ENCODE assay signal across 8 cellular contexts in the genomic region with DNA sequence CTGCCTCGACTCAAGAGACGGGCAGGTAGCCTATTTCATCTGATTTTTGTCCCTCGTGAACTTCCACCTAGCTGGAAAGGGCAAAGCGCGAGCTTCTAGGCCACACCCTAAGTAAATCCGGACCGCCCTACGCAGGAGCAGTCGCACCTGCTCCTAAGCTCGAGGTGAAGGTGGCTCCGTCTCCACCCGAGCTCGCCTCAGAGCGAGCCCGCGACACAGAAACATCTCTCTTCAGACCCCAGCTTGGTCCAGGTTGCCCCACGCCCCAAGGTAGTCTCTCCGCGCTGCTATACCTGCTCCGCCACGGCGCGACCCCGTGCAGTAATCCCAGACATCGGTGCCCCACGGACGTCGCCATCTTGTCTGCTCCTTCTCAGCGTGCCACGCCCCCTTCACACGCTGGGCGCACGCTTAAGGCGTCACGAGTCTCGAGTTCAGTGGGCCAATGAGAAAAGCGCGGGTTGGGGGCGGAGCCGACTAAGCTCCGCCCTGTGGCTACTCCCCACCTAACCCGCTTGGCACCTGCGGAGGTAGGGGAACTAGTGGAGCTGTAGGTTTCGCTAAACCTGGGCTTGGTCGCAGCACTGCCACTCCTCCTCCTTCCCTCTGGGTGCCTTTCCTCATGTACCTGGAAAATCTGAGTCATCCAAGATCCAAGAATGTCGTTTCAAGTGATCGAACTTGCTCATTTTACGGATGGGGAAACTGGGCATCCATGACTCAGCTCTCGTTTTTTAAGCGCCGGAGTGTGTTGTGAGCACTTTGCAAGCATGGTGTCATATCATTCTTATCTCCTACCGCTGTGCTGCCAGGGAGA. TPM values are rescaled to one million over a fixed set of nuclear protein-coding genes. Genes with fewer than 3 reads are reported as not detected.
DNase-seq lines count a peak whose midpoint lies in the region; TF ChIP-seq lines count a peak whose summit lies in the region.

A gene (minus strand): TSS at position 365 of the 817 bp plus-strand sequence. CDS start 7 bp downstream, at position 358.

- H3K9ac ChIP-seq in neural cell (ENCODE audit: low read length), result peak within 1 kb of the TSS; percentile 80

- peak; percentile 99 for DNase-seq in ELF-1 (ENCODE audit: low read depth, low spot score)
- DNase-seq in H7, result peak; percentile 97
- DNase-seq in MG63, result peak; percentile 93
- DNase-seq in SHP77 treated with DMSO at 0.1 percent for 48 hours (lab: John Stamatoyannopoulos, UW), result peak; percentile 89
- peak; percentile 86 for DNase-seq in activated gamma-delta T cell (lab: John Stamatoyannopoulos, UW)
- DNase-seq in fibroblast of the conjunctiva (ENCODE audit: low read depth), result peak; percentile 90
- DNase-seq in stomach, result peak; percentile 98

- intact Hi-C loops in stomach (cut with DNase I; ENCODE audit: low total_unique reads), result loop anchor here (10.0 kb wide), 1 partner anchor 93 kb away; a partner anchor contains a TSS

- peak within 1 kb of the TSS; percentile 96 for H3K4me2 ChIP-seq in neural cell (ENCODE audit: low read length)

- peak; percentile 26 for TF ChIP-seq RAD21 in neural cell (conservative IDR thresholded peaks at IDR 0.05)

- peaks cover 40% of the 10 kb centered on the region for H3K79me2 ChIP-seq in neural cell (replicated peaks; ENCODE audit: insufficient read depth, low read length)

- H3K4me3 ChIP-seq in H7 (ENCODE audit: insufficient read depth, low read depth, low read length), result peak within 1 kb of the TSS; percentile 79
- H3K4me3 ChIP-seq in MG63, result peak within 1 kb of the TSS; percentile 96
- H3K4me3 ChIP-seq in neural cell (ENCODE audit: low read length), result peak within 1 kb of the TSS; percentile 89
- H3K4me3 ChIP-seq in stomach, result peak within 1 kb of the TSS; percentile 75 to 99 (median 92)

- peak in 1 of 4 donors; percentile 61 for TF ChIP-seq POLR2A in stomach (IDR thresholded peaks at IDR 0.05)

- TF ChIP-seq EP300 in neural cell (conservative IDR thresholded peaks at IDR 0.05; ENCODE audit: poor library complexity, severe bottlenecking), result peak; percentile 41
- no peak for TF ChIP-seq EP300 in stomach (IDR thresholded peaks at IDR 0.05)

- no peaks in the 10 kb centered on the region for H3K36me3 ChIP-seq in H7 (replicated peaks; ENCODE audit: control insufficient read depth, insufficient read depth, low read length)
- peaks cover 9% of the 10 kb centered on the region; the same call in 1 of the 2 replicates for H3K36me3 ChIP-seq in MG63
- no peaks in the 10 kb centered on the region for H3K36me3 ChIP-seq in neural cell (ENCODE audit: insufficient read depth, low read length)
- no peaks in the 10 kb centered on the region for H3K36me3 ChIP-seq in stomach

- no peaks in the 10 kb centered on the region for H3F3A ChIP-seq in neural cell (ENCODE audit: insufficient read depth, low read length, poor library complexity, severe bottlenecking)

- no peaks in the 10 kb centered on the region for H3K9me2 ChIP-seq in neural cell (ENCODE audit: insufficient read depth, low read length)

- H3K27me3 ChIP-seq in H7 (ENCODE audit: control insufficient read depth, insufficient read depth, low read length), result no peaks in the 10 kb centered on the region
- H3K27me3 ChIP-seq in MG63, result no peaks in the 10 kb centered on the region
- no peaks in the 10 kb centered on the region for H3K27me3 ChIP-seq in neural cell (ENCODE audit: insufficient read depth, low read depth, low read length)
- no peaks in the 10 kb centered on the region for H3K27me3 ChIP-seq in stomach

- peak within 1 kb of the TSS; percentile 66 for H3K27ac ChIP-seq in neural cell (ENCODE audit: low read length)
- peak within 1 kb of the TSS; percentile 82 to 89 (median 84) for H3K27ac ChIP-seq in stomach

- H3K9me3 ChIP-seq in MG63 (no peaks in the 10 kb centered on the region), neural cell (ENCODE audit: low read length) (no peaks in the 10 kb centered on the region), stomach (no peaks in the 10 kb centered on the region)

- peak within 1 kb of the TSS; percentile 86 for H2AFZ ChIP-seq in neural cell (ENCODE audit: low read depth, low read length)

- no peaks in the 10 kb centered on the region for H4K20me1 ChIP-seq in neural cell (ENCODE audit: insufficient read depth)

- TF ChIP-seq CTCF in neural cell (IDR thresholded peaks at IDR 0.05; ENCODE audit: poor library complexity, severe bottlenecking), result peak; percentile 10
- no peak for TF ChIP-seq CTCF in stomach (IDR thresholded peaks at IDR 0.05)

- H3K4me1 ChIP-seq in stomach, result peaks cover 17 to 38% (median 24%) of the 10 kb centered on the region in 4 donors

- 1 to 3% (median 2%) methylated on average over 25 to 52 of the region's 52 CpGs for WGBS in stomach, 5 donors

TF ChIP-seq in neural cell, 6 proteins besides CTCF, POLR2A, EP300 and RAD21:
- peak; percentile 19 for TF ChIP-seq TAF1 (IDR thresholded peaks at IDR 0.05; ENCODE audit: low read depth)
- peak; percentile 99 for TF ChIP-seq MXI1 (conservative IDR thresholded peaks at IDR 0.05; ENCODE audit: poor library complexity, severe bottlenecking)
- TF ChIP-seq POLR2AphosphoS5 (IDR thresholded peaks at IDR 0.05), result peak; percentile 95
- no peak for TF ChIP-seq EZH2 (IDR thresholded peaks at IDR 0.05; ENCODE audit: borderline replicate concordance, insufficient read depth, low read length, poor library complexity, severe bottlenecking)
- TF ChIP-seq, protein P1, sequence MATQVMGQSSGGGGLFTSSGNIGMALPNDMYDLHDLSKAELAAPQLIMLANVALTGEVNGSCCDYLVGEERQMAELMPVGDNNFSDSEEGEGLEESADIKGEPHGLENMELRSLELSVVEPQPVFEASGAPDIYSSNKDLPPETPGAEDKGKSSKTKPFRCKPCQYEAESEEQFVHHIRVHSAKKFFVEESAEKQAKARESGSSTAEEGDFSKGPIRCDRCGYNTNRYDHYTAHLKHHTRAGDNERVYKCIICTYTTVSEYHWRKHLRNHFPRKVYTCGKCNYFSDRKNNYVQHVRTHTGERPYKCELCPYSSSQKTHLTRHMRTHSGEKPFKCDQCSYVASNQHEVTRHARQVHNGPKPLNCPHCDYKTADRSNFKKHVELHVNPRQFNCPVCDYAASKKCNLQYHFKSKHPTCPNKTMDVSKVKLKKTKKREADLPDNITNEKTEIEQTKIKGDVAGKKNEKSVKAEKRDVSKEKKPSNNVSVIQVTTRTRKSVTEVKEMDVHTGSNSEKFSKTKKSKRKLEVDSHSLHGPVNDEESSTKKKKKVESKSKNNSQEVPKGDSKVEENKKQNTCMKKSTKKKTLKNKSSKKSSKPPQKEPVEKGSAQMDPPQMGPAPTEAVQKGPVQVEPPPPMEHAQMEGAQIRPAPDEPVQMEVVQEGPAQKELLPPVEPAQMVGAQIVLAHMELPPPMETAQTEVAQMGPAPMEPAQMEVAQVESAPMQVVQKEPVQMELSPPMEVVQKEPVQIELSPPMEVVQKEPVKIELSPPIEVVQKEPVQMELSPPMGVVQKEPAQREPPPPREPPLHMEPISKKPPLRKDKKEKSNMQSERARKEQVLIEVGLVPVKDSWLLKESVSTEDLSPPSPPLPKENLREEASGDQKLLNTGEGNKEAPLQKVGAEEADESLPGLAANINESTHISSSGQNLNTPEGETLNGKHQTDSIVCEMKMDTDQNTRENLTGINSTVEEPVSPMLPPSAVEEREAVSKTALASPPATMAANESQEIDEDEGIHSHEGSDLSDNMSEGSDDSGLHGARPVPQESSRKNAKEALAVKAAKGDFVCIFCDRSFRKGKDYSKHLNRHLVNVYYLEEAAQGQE (IDR thresholded peaks at IDR 0.05; ENCODE audit: borderline replicate concordance), result peak; percentile 69
- TF ChIP-seq SMC3 (conservative IDR thresholded peaks at IDR 0.05; ENCODE audit: poor library complexity), result peak; percentile 47

RNA-seq across cellular contexts. Expression of the gene that starts here (rescaled TPM):
- total RNA-seq in H7 (2014; rRNA removed; shearing (Covaris generic)), result 70.2 and 72.6 TPM in 2 replicates
- 16.0 and 30.5 TPM in 2 replicates for total RNA-seq in MG63 (2014; rRNA removed; shearing (Covaris generic); ENCODE audit: low replicate concordance)
- 50.9 and 62.3 TPM in 2 replicates for polyA plus RNA-seq in neural cell
- polyA minus RNA-seq in neural cell, result 36.3 and 39.9 TPM in 2 replicates
- total RNA-seq in stomach, result 10 to 100 TPM; 10.3 to 99.8 (median 56.2) TPM
- 10 to 100 TPM; 13.9 to 27.4 (median 16.8) TPM for polyA plus RNA-seq in stomach

Comparison
In these comparisons a context has a peak if more than half of its experiments do, and no peak if none do; other contexts are left out.
1. Peak in every context shown above with its lines: DNase-seq, H3K4me3 ChIP-seq and H3K27ac ChIP-seq.